Comparison of ENCODE assay signal across 1 cellular context in the genomic region with DNA sequence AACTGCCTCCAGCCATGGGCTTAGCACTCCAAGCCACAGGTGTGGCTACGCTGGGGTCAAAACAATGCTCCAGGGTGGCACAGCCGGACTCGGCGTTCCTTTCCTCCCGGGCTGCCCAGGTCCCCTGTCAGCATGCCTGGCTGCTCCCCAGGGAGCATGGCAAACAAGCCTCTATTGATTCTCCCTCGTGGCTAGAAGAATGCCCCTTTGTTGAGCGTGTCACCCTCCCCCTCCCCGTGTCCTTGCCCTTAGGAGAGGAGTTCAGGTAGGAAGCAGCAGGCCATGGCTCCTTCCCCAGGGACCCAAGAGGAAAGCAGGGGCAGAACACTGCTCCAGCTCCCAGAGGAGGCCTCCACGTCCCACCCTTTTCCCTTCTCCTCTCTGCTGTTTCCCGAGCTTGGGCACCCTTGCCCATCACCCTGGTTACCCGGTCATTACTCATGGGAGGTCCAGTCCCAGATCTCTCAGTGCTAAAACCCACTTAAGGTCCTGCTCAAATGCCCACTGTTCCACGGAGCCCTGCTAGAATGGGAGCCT.
TF ChIP-seq lines count a peak whose summit lies in the region.

No MANE protein-coding gene starts in this region.

TF ChIP-seq in GM23338, 12 proteins besides CTCF, POLR2A, EP300 and RAD21 (continued from another document):
- TF ChIP-seq, protein P1, sequence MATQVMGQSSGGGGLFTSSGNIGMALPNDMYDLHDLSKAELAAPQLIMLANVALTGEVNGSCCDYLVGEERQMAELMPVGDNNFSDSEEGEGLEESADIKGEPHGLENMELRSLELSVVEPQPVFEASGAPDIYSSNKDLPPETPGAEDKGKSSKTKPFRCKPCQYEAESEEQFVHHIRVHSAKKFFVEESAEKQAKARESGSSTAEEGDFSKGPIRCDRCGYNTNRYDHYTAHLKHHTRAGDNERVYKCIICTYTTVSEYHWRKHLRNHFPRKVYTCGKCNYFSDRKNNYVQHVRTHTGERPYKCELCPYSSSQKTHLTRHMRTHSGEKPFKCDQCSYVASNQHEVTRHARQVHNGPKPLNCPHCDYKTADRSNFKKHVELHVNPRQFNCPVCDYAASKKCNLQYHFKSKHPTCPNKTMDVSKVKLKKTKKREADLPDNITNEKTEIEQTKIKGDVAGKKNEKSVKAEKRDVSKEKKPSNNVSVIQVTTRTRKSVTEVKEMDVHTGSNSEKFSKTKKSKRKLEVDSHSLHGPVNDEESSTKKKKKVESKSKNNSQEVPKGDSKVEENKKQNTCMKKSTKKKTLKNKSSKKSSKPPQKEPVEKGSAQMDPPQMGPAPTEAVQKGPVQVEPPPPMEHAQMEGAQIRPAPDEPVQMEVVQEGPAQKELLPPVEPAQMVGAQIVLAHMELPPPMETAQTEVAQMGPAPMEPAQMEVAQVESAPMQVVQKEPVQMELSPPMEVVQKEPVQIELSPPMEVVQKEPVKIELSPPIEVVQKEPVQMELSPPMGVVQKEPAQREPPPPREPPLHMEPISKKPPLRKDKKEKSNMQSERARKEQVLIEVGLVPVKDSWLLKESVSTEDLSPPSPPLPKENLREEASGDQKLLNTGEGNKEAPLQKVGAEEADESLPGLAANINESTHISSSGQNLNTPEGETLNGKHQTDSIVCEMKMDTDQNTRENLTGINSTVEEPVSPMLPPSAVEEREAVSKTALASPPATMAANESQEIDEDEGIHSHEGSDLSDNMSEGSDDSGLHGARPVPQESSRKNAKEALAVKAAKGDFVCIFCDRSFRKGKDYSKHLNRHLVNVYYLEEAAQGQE (IDR thresholded peaks at IDR 0.05; ENCODE audit: unreplicated experiment), result no peak
- TF ChIP-seq ZNF331 (CRISPR knock-in tag; IDR thresholded peaks at IDR 0.05; ENCODE audit: low read depth) (no peak), CREB1 (CRISPR knock-in tag; IDR thresholded peaks at IDR 0.05; ENCODE audit: low read depth) (no peak), EZH2phosphoT487 (IDR thresholded peaks at IDR 0.05; ENCODE audit: unreplicated experiment) (no peak), EZH2 (IDR thresholded peaks at IDR 0.05; ENCODE audit: low read depth, unreplicated experiment) (no peak), ZNF114 (CRISPR knock-in tag; IDR thresholded peaks at IDR 0.05) (no peak), JUNB (IDR thresholded peaks at IDR 0.05; ENCODE audit: unreplicated experiment) (no peak), NANOG (IDR thresholded peaks at IDR 0.05; ENCODE audit: borderline replicate concordance) (no peak)
- TF ChIP-seq, protein P2, sequence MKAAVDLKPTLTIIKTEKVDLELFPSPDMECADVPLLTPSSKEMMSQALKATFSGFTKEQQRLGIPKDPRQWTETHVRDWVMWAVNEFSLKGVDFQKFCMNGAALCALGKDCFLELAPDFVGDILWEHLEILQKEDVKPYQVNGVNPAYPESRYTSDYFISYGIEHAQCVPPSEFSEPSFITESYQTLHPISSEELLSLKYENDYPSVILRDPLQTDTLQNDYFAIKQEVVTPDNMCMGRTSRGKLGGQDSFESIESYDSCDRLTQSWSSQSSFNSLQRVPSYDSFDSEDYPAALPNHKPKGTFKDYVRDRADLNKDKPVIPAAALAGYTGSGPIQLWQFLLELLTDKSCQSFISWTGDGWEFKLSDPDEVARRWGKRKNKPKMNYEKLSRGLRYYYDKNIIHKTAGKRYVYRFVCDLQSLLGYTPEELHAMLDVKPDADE (IDR thresholded peaks at IDR 0.05), result no peak
